Comparison of ENCODE assay signal across 15 cellular contexts in genomic region chr17:64685705-64686104, GRCh38. TPM values are rescaled to one million over a fixed set of nuclear protein-coding genes. Genes with fewer than 3 reads are reported as not detected.
DNase-seq lines count a peak whose midpoint lies in the region; ATAC-seq and TF ChIP-seq lines count a peak whose summit lies in the region.
"Had no signal": no experiment of that assay in that cellular context is flagged by ENCODE, and none has a peak within 500 bp of the region (broad histone marks: within the 10 kb centered on the region; RNA-seq: fewer than 3 reads in every experiment).

No MANE protein-coding gene starts in this region.

- H2BK5ac ChIP-seq in mesenchymal stem cell (ENCODE audit: low read depth, low read length, poor library complexity, severe bottlenecking): no peak overlapping the region

- H2BK120ac ChIP-seq in mesenchymal stem cell (ENCODE audit: low read depth, low read length): no peak overlapping the region

- H3K27ac ChIP-seq in mesenchymal stem cell (ENCODE audit: low read length, poor library complexity, severe bottlenecking) (no peak overlapping the region), endodermal cell (ENCODE audit: low read depth, low read length) (no peak overlapping the region)
- H3K27ac ChIP-seq: BLaER1, SK-N-MC had no signal

- no peak overlapping the region for H3K9ac ChIP-seq in mesenchymal stem cell (ENCODE audit: low read length)
- H3K9ac ChIP-seq in endodermal cell (ENCODE audit: extremely low read depth, low read length, poor library complexity, severe bottlenecking): no peak overlapping the region
- H3K9ac ChIP-seq: BLaER1 had no signal

- H3K4me2 ChIP-seq in mesenchymal stem cell (ENCODE audit: low read length, poor library complexity, severe bottlenecking): no peak overlapping the region
- H3K4me2 ChIP-seq: BLaER1 had no signal

- TF ChIP-seq CTCF in endodermal cell (conservative IDR thresholded peaks at IDR 0.05): no peak

- no peak for ATAC-seq in GM21447 (IDR thresholded peaks at IDR 0.05; ENCODE audit: unreplicated experiment)
- ATAC-seq: K562, T-cell had no signal

- H3K36me3 Mint-ChIP-seq in endodermal cell (ENCODE audit: low read depth): no peaks in the 10 kb centered on the region
- H3K36me3 Mint-ChIP-seq: CD8-positive, alpha-beta memory T cell; T-cell had no signal

- H2AFZ ChIP-seq in mesenchymal stem cell (ENCODE audit: low read depth, low read length): no peak overlapping the region

- H3K4me3 Mint-ChIP-seq in endodermal cell: no peak overlapping the region
- H3K4me3 Mint-ChIP-seq: CD8-positive, alpha-beta memory T cell; T-cell had no signal

- H3K4me3 ChIP-seq in mesenchymal stem cell (ENCODE audit: insufficient read depth in 1 of 2, low read depth in 1 of 2, low read length in 2 of 2) (no peak overlapping the region), endodermal cell (ENCODE audit: low read length) (no peak overlapping the region)
- H3K4me3 ChIP-seq: BLaER1, K562, SK-N-MC had no signal

- H3K4me1 ChIP-seq in mesenchymal stem cell (ENCODE audit: control insufficient read depth, insufficient read depth, low read depth, low read length) (peaks cover 9% of the 10 kb centered on the region), endodermal cell (ENCODE audit: control insufficient read depth, insufficient read depth, low read length) (no peaks in the 10 kb centered on the region)
- H3K4me1 ChIP-seq: BLaER1 had no signal

- H3K9me3 ChIP-seq in mesenchymal stem cell (ENCODE audit: control insufficient read depth, low read length) (peaks cover 6% of the 10 kb centered on the region), endodermal cell (ENCODE audit: control insufficient read depth, low read length) (no peaks in the 10 kb centered on the region)
- H3K9me3 ChIP-seq: BLaER1 had no signal

- H3K18ac ChIP-seq in mesenchymal stem cell (ENCODE audit: low read depth in 1 of 2, low read length in 2 of 2): peak overlapping the region in 1 of 2 experiments; percentile 9

- H2BK15ac ChIP-seq in mesenchymal stem cell (ENCODE audit: low read depth, poor library complexity, severe bottlenecking): peak overlapping the region; percentile 92

- no peaks in the 10 kb centered on the region for H3K27me3 ChIP-seq in mesenchymal stem cell (ENCODE audit: control insufficient read depth in 1 of 2, insufficient read depth in 1 of 2, low read length in 2 of 2)
- no peaks in the 10 kb centered on the region for H3K27me3 ChIP-seq in endodermal cell (ENCODE audit: control insufficient read depth, insufficient read depth, low read length, poor library complexity, severe bottlenecking)
- H3K27me3 ChIP-seq: BLaER1 had no signal

- H2AK5ac ChIP-seq in mesenchymal stem cell (ENCODE audit: low read length, severe bottlenecking): peak overlapping the region; percentile 81

- H3K4ac ChIP-seq in mesenchymal stem cell (ENCODE audit: low read depth in 1 of 2, low read length in 2 of 2): no peak overlapping the region

- peak overlapping the region; percentile 55 for H4K8ac ChIP-seq in mesenchymal stem cell (ENCODE audit: low read length)

- peak overlapping the region; percentile 65 to 75 for H2BK12ac ChIP-seq in mesenchymal stem cell (ENCODE audit: low read length in 2 of 2)

- DNase-seq in NCI-H345 (lab: John Stamatoyannopoulos, UW): peak; percentile 50
- DNase-seq in NCI-H345 treated with DMSO at 0.1 percent for 48 hours (lab: John Stamatoyannopoulos, UW; ENCODE audit: unreplicated experiment): no peak
- peak; percentile 25 to 30 for DNase-seq in NCI-H1930 (lab: John Stamatoyannopoulos, UW)
- peak; percentile 41 to 67 for DNase-seq in NCI-H526 (lab: John Stamatoyannopoulos, UW)
- DNase-seq in mesenchymal stem cell: no peak
- no peak for DNase-seq in endodermal cell
- no peak for DNase-seq in activated CD4-positive, alpha-beta T cell treated with anti-CD3 and anti-CD28 coated beads, Interleukin-2, amount 50 U/mL, for 1 hour
- DNase-seq: 8988T; CD8-positive, alpha-beta memory T cell; NCI-H2081; T-cell had no signal

- no peaks in the 10 kb centered on the region for H3K9me3 Mint-ChIP-seq in endodermal cell
- H3K9me3 Mint-ChIP-seq: CD8-positive, alpha-beta memory T cell; T-cell had no signal

- peaks cover 3% of the 10 kb centered on the region for H3K79me1 ChIP-seq in mesenchymal stem cell (replicated peaks; ENCODE audit: low read length, poor library complexity, severe bottlenecking)

- 97% methylated on average over 9 of the region's 9 CpGs for WGBS in mesenchymal stem cell
- 92 to 93% methylated on average over 9 of the region's 9 CpGs for WGBS in endodermal cell (ENCODE audit: insufficient coverage in 1 of 2, insufficient read length in 1 of 2), 2 experiments

- no peaks in the 10 kb centered on the region for H3K27me3 Mint-ChIP-seq in endodermal cell (ENCODE audit: insufficient read depth)
- H3K27me3 Mint-ChIP-seq: CD8-positive, alpha-beta memory T cell; T-cell had no signal

- no peak overlapping the region for H4K91ac ChIP-seq in mesenchymal stem cell (ENCODE audit: low read length)

- H3K23ac ChIP-seq in mesenchymal stem cell (ENCODE audit: low read length in 2 of 2): no peak overlapping the region

- no peak overlapping the region for H3K27ac Mint-ChIP-seq in endodermal cell
- H3K27ac Mint-ChIP-seq: T-cell had no signal

- no peaks in the 10 kb centered on the region for H3K4me1 Mint-ChIP-seq in endodermal cell
- H3K4me1 Mint-ChIP-seq: CD8-positive, alpha-beta memory T cell had no signal

- H3K36me3 ChIP-seq in mesenchymal stem cell (ENCODE audit: control insufficient read depth in 1 of 2, insufficient read depth in 2 of 2, low read depth in 1 of 2, low read length in 2 of 2): no peaks in the 10 kb centered on the region
- no peaks in the 10 kb centered on the region for H3K36me3 ChIP-seq in endodermal cell (ENCODE audit: control insufficient read depth, insufficient read depth, low read length)
- H3K36me3 ChIP-seq: BLaER1 had no signal

- H3K14ac ChIP-seq in mesenchymal stem cell (ENCODE audit: low read length in 2 of 2): no peak overlapping the region

RNA-seq across cellular contexts. Expression of gene SMURF2, which starts 23.6 kb away (rescaled TPM):
- polyA plus RNA-seq in mesenchymal stem cell (2013, experiment 1 of 2): 127 TPM
- polyA plus RNA-seq in mesenchymal stem cell (2013, experiment 2 of 2): 126 TPM
- 10 to 100 TPM; 33.6 to 34.1 TPM for total RNA-seq in endodermal cell
- polyA plus RNA-seq in endodermal cell (2013, experiment 1 of 2): 25.2 TPM
- 27.9 TPM for polyA plus RNA-seq in endodermal cell (2013, experiment 2 of 2)

Comparison
In these comparisons a context has a peak if more than half of its experiments do, and no peak if none do; other contexts are left out.
1. DNase-seq: peak in NCI-H345 (single experiment), NCI-H1930 (2 of 2) and NCI-H526 (2 of 2); none in NCI-H345 treated with DMSO at 0.1 percent for 48 hours (single experiment), mesenchymal stem cell (single experiment), endodermal cell (single experiment) and activated CD4-positive, alpha-beta T cell treated with anti-CD3 and anti-CD28 coated beads, Interleukin-2, amount 50 U/mL, for 1 hour (single experiment).